Comparison of ENCODE assay signal across 23 cellular contexts in the genomic region with DNA sequence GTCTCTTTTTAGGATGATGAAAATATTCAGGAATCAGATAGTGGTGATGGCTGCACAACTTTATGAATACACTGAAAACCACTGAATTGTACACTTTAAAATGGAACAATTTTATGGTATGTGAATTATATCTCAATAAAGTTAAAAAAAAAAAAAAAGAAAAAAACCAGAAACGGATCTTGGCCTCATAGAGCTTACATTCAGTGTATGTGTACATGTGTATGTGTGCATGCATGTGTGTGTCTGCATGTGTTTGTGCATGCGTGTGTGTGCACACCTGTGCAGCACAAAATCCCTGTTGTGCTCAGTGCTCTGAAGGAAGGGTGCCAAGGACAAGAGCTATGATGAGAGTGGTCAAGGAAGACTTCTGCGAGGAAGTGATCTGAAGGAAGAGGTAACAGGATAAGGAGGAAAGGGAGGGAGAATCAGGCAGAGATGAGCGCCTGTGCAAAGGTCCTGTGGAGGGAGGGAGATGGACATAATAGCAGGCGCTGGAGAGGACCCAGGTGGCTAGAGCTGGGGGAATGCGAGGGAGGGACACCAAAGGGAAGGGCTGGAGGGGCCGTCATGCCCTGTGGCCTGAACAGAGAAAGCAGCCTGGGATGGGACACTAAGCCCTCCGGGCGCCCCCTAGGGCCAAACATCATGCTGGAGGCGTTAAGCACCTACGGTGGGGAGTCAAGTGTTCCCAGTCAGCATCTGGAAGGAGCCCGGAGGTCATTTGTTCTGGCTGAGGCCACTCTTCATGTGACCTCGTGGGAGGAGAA. TPM values are rescaled to one million over a fixed set of nuclear protein-coding genes. Genes with fewer than 3 reads are reported as not detected.
DNase-seq lines count a peak whose midpoint lies in the region; ATAC-seq, FAIRE-seq and TF ChIP-seq lines count a peak whose summit lies in the region.
"Had no signal": no experiment of that assay in that cellular context is flagged by ENCODE, and none has a peak within 500 bp of the region (broad histone marks: within the 10 kb centered on the region; RNA-seq: fewer than 3 reads in every experiment).

No MANE protein-coding gene starts in this region.

- H2BK120ac ChIP-seq in H1 (replicated peaks; ENCODE audit: low read depth, low read length) = peak overlapping the region; percentile 52

- no peak for TF ChIP-seq POLR2A in H1 (IDR thresholded peaks at IDR 0.05; ENCODE audit: control extremely low read depth in 1 of 2, low read depth in 2 of 2, low read length in 2 of 2)

- no peak overlapping the region for H3K9ac ChIP-seq in H1 (replicated peaks in 1 of 4; ENCODE audit: extremely low read depth in 1 of 4, low read depth in 3 of 4, low read length in 3 of 4)
- H3K9ac ChIP-seq: KMS-11 had no signal

- no peak for ATAC-seq in GM18502 (IDR thresholded peaks at IDR 0.05; ENCODE audit: poor library complexity, unreplicated experiment)
- no peak for ATAC-seq in HG02870 (IDR thresholded peaks at IDR 0.05; ENCODE audit: unreplicated experiment)
- ATAC-seq in GM21515 (IDR thresholded peaks at IDR 0.05; ENCODE audit: unreplicated experiment) = no peak
- ATAC-seq: activated CD4-positive, CD25-positive, alpha-beta regulatory T cell treated with anti-CD3 and anti-CD28 coated beads, Interleukin-2, amount 50 U/mL, for 24 hours; natural killer cell had no signal

- H2BK20ac ChIP-seq in H1 (ENCODE audit: low read length) = no peak overlapping the region

- FAIRE-seq in H1 (lab: Jason Lieb, UNC) = peak; percentile 48
- FAIRE-seq: GM12892, small intestine had no signal

- no peaks in the 10 kb centered on the region for H3K9me3 Mint-ChIP-seq in neural crest cell
- H3K9me3 Mint-ChIP-seq: natural killer cell had no signal

- H4K91ac ChIP-seq in H1 (replicated peaks; ENCODE audit: insufficient read length, low read length) = no peak overlapping the region

- H3K79me2 ChIP-seq in OCI-LY7 (ENCODE audit: insufficient read depth, low read depth, low read length) (no peaks in the 10 kb centered on the region), H1 (ENCODE audit: control insufficient read depth in 1 of 2, insufficient read depth in 2 of 2, low read length in 2 of 2) (no peaks in the 10 kb centered on the region; a peak in 1 of 4 replicates)

- H3K27me3 Mint-ChIP-seq in neural crest cell (ENCODE audit: low read depth) = no peaks in the 10 kb centered on the region

- no peak overlapping the region for H2BK5ac ChIP-seq in H1 (ENCODE audit: low read depth, low read length)

- H4K5ac ChIP-seq in H1 (ENCODE audit: insufficient read length, low read depth, low read length) = no peak overlapping the region

- H3K9me2 ChIP-seq in OCI-LY7 (ENCODE audit: insufficient read depth, low read length) = no peaks in the 10 kb centered on the region

- H3K23me2 ChIP-seq in H1 (ENCODE audit: low read depth, low read length) = no peaks in the 10 kb centered on the region

- 70% methylated on average over 12 of the region's 13 CpGs; no CpG with 5 or more reads in 1 of the 2 experiments for WGBS in H1 (ENCODE audit: extremely low coverage in 1 of 2, insufficient coverage in 1 of 2, insufficient read length in 1 of 2, insufficient replicate concordance in 2 of 2, low coverage in 1 of 2, low lambda C conversion rate in 2 of 2, missing lambda C conversion rate in 1 of 2), 2 experiments

- H3K4me1 ChIP-seq in OCI-LY7 (ENCODE audit: insufficient read depth, low read length, poor library complexity, severe bottlenecking) (no peaks in the 10 kb centered on the region), H1 (replicated peaks in 1 of 4; ENCODE audit: control insufficient read depth in 3 of 4, insufficient read depth in 4 of 4, low read length in 3 of 4) (peaks cover 0 to 9% (median 2%) of the 10 kb centered on the region in 4 experiments; a peak in 5 of 7 replicates)

- no peak overlapping the region for H3K4me3 Mint-ChIP-seq in neural crest cell
- H3K4me3 Mint-ChIP-seq: natural killer cell had no signal

- no peak overlapping the region for H3K56ac ChIP-seq in H1 (replicated peaks; ENCODE audit: insufficient read length, low read depth, low read length)

- H3K4me3 ChIP-seq in H7 (ENCODE audit: insufficient read depth, low read depth, low read length) = no peak overlapping the region
- H3K4me3 ChIP-seq in OCI-LY7 (ENCODE audit: low read depth, low read length, poor library complexity, severe bottlenecking) = no peak overlapping the region
- no peak overlapping the region for H3K4me3 ChIP-seq in H1 (ENCODE audit: extremely low read depth in 1 of 4, insufficient read depth in 2 of 4, low read depth in 3 of 4, low read length in 4 of 4)
- H3K4me3 ChIP-seq: psoas muscle had no signal

- no peaks in the 10 kb centered on the region for H3K27me3 ChIP-seq in H7 (ENCODE audit: control insufficient read depth, insufficient read depth, low read length)
- no peaks in the 10 kb centered on the region for H3K27me3 ChIP-seq in H1 (replicated peaks in 1 of 4; ENCODE audit: control insufficient read depth in 3 of 4, extremely low read depth in 1 of 4, insufficient read depth in 3 of 4, low read length in 3 of 4)

- POLR2A ChIA-PET in OCI-LY7 (lab: Charles Lee) = no interaction called here
- POLR2A ChIA-PET in H1 (lab: Charles Lee; ENCODE audit: partially characterized antibody) = interaction anchor here (0.8 to 1.2 kb wide), 3 partner anchors 13 to 149 kb away, joined by 3 to 4 read pairs (median 3); a partner anchor contains a TSS

- peaks cover 31% of the 10 kb centered on the region for H3K4me1 Mint-ChIP-seq in neural crest cell
- H3K4me1 Mint-ChIP-seq: natural killer cell had no signal

- peak overlapping the region; percentile 94 for H2AK5ac ChIP-seq in H1 (ENCODE audit: low read depth, low read length)

- H3K18ac ChIP-seq in H1 (ENCODE audit: extremely low read depth, low read length) = no peak overlapping the region

- CTCF ChIA-PET in OCI-LY7 (lab: Charles Lee; ENCODE audit: unreplicated experiment) = no interaction called here
- CTCF ChIA-PET in H1 (lab: Charles Lee; ENCODE audit: partially characterized antibody) = interaction anchor here (0.5 to 5.9 kb wide), 13 partner anchors 8 to 180 kb away, joined by 3 to 53 read pairs (median 4); no protein-coding TSS in a partner anchor

- H4K20me1 ChIP-seq in OCI-LY7 (ENCODE audit: insufficient read depth, low read length) (no peaks in the 10 kb centered on the region), H1 (replicated peaks in 1 of 2; ENCODE audit: control insufficient read depth in 1 of 2, insufficient read depth in 2 of 2, low read length in 2 of 2) (peaks cover 0 to 7% of the 10 kb centered on the region in 2 experiments)

- no peak for TF ChIP-seq EP300 in H1 (IDR thresholded peaks at IDR 0.05; ENCODE audit: borderline replicate concordance in 1 of 2, low read depth in 2 of 2, low read length in 2 of 2)

- no peak overlapping the region for H2AFZ ChIP-seq in OCI-LY7 (ENCODE audit: low read length)
- H2AFZ ChIP-seq in H1 (ENCODE audit: low read length) = no peak overlapping the region

- H3K36me3 Mint-ChIP-seq in neural crest cell (ENCODE audit: low read depth) = peaks cover 3% of the 10 kb centered on the region
- H3K36me3 Mint-ChIP-seq: natural killer cell had no signal

- H3K9me3 ChIP-seq in OCI-LY7 (ENCODE audit: low read length) = no peaks in the 10 kb centered on the region
- H3K9me3 ChIP-seq in H1 (ENCODE audit: insufficient read depth in 2 of 2, low read depth in 1 of 2, low read length in 1 of 2) = no peaks in the 10 kb centered on the region
- H3K9me3 ChIP-seq: psoas muscle had no signal

- peak overlapping the region; percentile 81; the same call in 1 of the 2 replicates for H2BK12ac ChIP-seq in H1 (ENCODE audit: low read depth, low read length)

- H3K79me1 ChIP-seq in H1 (ENCODE audit: low read depth, low read length) = no peaks in the 10 kb centered on the region; the same call in 1 of the 2 replicates

- intact Hi-C loops in OCI-LY7 (cut with micrococcal nuclease; ENCODE audit: unreplicated experiment) = no loop called here

- H4K8ac ChIP-seq in H1 (ENCODE audit: extremely low read depth, insufficient read depth, low read length) = no peak overlapping the region

- no TSS peak for BruUV-seq in OCI-LY7 (replicated peaks; lab: Mats Ljungman, UMichigan)

- H3K27ac ChIP-seq in OCI-LY7 (ENCODE audit: low read depth, low read length, poor library complexity, severe bottlenecking) (no peak overlapping the region), H1 (ENCODE audit: low read depth, low read length) (no peak overlapping the region)
- H3K27ac ChIP-seq: KMS-11, psoas muscle had no signal

- TF ChIP-seq CTCF in OCI-LY7 (conservative IDR thresholded peaks at IDR 0.05; ENCODE audit: low read length) (peak; percentile 27; the same call in 1 of the 2 replicates), H1 (IDR thresholded peaks at IDR 0.05; ENCODE audit: control extremely low read depth in 1 of 3, insufficient read depth in 1 of 3, low read depth in 1 of 3, low read length in 3 of 3) (peak; percentile 59 to 62 (median 61)), neural crest cell (conservative IDR thresholded peaks at IDR 0.05) (no peak)

- H3K4me2 ChIP-seq in OCI-LY7 (ENCODE audit: low read length) = no peak overlapping the region
- H3K4me2 ChIP-seq in H1 (ENCODE audit: insufficient read depth in 1 of 2, low read depth in 2 of 2, low read length in 2 of 2) = no peak overlapping the region
- H3K4me2 ChIP-seq: KMS-11 had no signal

- 0 out of 2 replicates have a peak overlapping the region, but pooled peaks have one; percentile 88 for H2BK15ac ChIP-seq in H1 (ENCODE audit: low read length)

- no peak overlapping the region for H3K4ac ChIP-seq in H1 (replicated peaks; ENCODE audit: insufficient read length, low read depth, low read length)

- TF ChIP-seq RAD21 in H1 (IDR thresholded peaks at IDR 0.05 in 1 of 2, conservative IDR thresholded peaks at IDR 0.05 in 1 of 2; ENCODE audit: low read depth in 2 of 2, low read length in 2 of 2) = peak; percentile 41 to 48

- no peak overlapping the region for H3K14ac ChIP-seq in H1 (ENCODE audit: insufficient read length)

- no peak overlapping the region for H3K23ac ChIP-seq in H1 (ENCODE audit: insufficient read length)

- peak; percentile 78 for DNase-seq in H7
- DNase-seq in OCI-LY7 (ENCODE audit: low spot score) = no peak
- peak; percentile 29 to 79 for DNase-seq in H1 (ENCODE audit: low read depth in 1 of 2, low spot score in 2 of 2)
- DNase-seq in neural crest cell (ENCODE audit: low read depth, low spot score) = peak; percentile 16
- DNase-seq in activated T-cell treated with anti-CD3 and anti-CD28 coated beads for 4 hours = no peak
- DNase-seq: central memory CD4-positive, alpha-beta T cell; COR-L47; effector memory CD4-positive, alpha-beta T cell; hippocampal formation; mesenchymal stem cell; natural killer cell; NCI-H1092 treated with DMSO at 0.1 percent for 48 hours; NCI-H526 treated with DMSO at 0.1 percent for 48 hours; psoas muscle; small intestine; stimulated activated CD4-positive, alpha-beta T cell treated with anti-CD3 and anti-CD28 coated beads, Interleukin-4, amount 100 ng/mL, for 4 hours had no signal

- H3K36me3 ChIP-seq in H7 (replicated peaks; ENCODE audit: control insufficient read depth, insufficient read depth, low read length) (no peaks in the 10 kb centered on the region), OCI-LY7 (ENCODE audit: insufficient read depth, low read length) (no peaks in the 10 kb centered on the region), H1 (ENCODE audit: control insufficient read depth in 2 of 4, insufficient read depth in 4 of 4, low read length in 3 of 4) (no peaks in the 10 kb centered on the region)

- no peak overlapping the region for H3K27ac Mint-ChIP-seq in neural crest cell (ENCODE audit: unreplicated experiment)
- H3K27ac Mint-ChIP-seq: natural killer cell had no signal

RNA-seq across cellular contexts. Expression of a gene that starts 25.2 kb away (rescaled TPM):
- 73.6 and 89.9 TPM in 2 replicates for total RNA-seq in H7 (2014; rRNA removed; shearing (Covaris generic))
- total RNA-seq in OCI-LY7 (2014; rRNA removed; shearing (Covaris generic)) = not detected in 2 replicates
- total RNA-seq in OCI-LY7 (2022) (not detected in 2 replicates), neural crest cell (73.2 and 79.7 TPM in 2 replicates)
- 59.1 and 59.3 TPM in 2 replicates for total RNA-seq in H1 (2021; fragmentation: NEBNext Ultra II Directional; extraction: Animal tissue kit (Norgen Biotek cat#: 25700))
- polyA plus RNA-seq in H1 (2011; rRNA removed) = 66.9 and 117 TPM in 2 replicates
- 40.4 TPM for polyA plus RNA-seq in H1 (2011; cell fraction: cytosol; rRNA removed)
- 79.6 TPM for polyA plus RNA-seq in H1 (2011; cell fraction: nucleus; rRNA removed)
- polyA plus RNA-seq in H1 (2012, experiment 1 of 2) = 45.8 to 59.1 TPM (median 49.2 TPM) in 4 replicates
- polyA plus RNA-seq in H1 (2012, experiment 2 of 2) = 63.2 TPM
- polyA plus RNA-seq in H1 (2013, experiment 1 of 2) = 38.8 TPM
- polyA plus RNA-seq in H1 (2013, experiment 2 of 2) = 46.7 TPM
- polyA minus RNA-seq in H1 (2011; rRNA and poly(A)+ RNA removed) = 152 and 153 TPM in 2 replicates
- polyA minus RNA-seq in H1 (2011; cell fraction: cytosol; rRNA and poly(A)+ RNA removed) = 35.4 TPM
- 17.1 TPM for polyA minus RNA-seq in H1 (2011; cell fraction: nucleus; rRNA and poly(A)+ RNA removed)
- total RNA-seq: natural killer cell, subcutaneous adipose tissue had no signal

Comparison
In these comparisons a context has a peak if more than half of its experiments do, and no peak if none do; other contexts are left out.
1. DNase-seq: peak in H7 (single experiment), H1 (2 of 2) and neural crest cell (single experiment); none in OCI-LY7 (single experiment) and activated T-cell treated with anti-CD3 and anti-CD28 coated beads for 4 hours (single experiment).
2. RNA of a gene that starts 25.2 kb away (total RNA-seq): 73.6 to 89.9 TPM in H7, 73.2 to 79.7 TPM in neural crest cell and 59.1 to 59.3 TPM in H1; not detected in OCI-LY7; every median in the first group is over 10 times any median in the second.